Comparison of ENCODE assay signal across 1 cellular context in the genomic region with DNA sequence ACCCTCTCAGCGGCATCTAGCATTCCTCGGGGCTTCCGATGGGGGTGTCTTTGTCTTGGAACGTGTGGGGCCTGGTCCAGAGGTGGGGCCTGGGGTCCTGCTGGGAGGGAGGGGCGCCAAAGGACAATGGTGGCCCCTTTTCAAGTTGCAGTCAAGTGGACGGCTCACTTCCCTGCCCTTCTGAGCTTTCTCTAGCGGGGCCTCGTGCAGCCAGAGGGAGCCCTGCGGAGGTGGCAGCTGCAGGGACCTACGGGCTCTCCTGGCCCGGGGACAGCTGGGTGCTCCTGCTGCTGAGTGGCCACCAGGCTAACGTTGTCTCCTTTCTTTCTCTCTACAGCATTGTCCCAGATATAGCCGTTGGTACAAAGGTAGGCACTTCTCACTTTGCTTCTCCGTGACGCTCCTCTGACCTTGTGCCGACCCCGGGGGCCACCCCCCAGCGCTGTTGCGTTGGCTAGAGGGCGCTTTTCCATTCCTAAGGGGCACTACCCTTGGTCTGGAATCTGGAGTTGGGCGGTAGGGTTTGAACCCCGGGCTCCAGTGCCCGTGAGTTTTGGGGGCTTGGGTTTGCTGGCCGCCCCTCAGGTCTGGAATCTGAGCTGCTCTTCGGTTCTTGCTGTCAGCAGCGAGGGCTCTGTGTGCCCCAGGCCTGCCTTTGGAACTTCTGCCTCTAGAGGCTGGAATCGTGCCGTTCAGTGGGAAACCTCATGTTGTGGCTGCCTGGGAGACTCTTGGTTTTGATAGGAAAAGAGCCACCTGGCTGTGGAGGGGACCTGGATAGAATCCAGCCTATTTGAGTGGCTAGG.
TF ChIP-seq lines count a peak whose summit lies in the region.

No MANE protein-coding gene starts in this region.

TF ChIP-seq in K562, 482 proteins besides CTCF, POLR2A, EP300 and RAD21 (continued from another document and continues in another):
- TF ChIP-seq, protein P1, sequence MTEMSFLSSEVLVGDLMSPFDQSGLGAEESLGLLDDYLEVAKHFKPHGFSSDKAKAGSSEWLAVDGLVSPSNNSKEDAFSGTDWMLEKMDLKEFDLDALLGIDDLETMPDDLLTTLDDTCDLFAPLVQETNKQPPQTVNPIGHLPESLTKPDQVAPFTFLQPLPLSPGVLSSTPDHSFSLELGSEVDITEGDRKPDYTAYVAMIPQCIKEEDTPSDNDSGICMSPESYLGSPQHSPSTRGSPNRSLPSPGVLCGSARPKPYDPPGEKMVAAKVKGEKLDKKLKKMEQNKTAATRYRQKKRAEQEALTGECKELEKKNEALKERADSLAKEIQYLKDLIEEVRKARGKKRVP (CRISPR knock-in tag; IDR thresholded peaks at IDR 0.05): no peak
- TF ChIP-seq PHTF2 (CRISPR knock-in tag; IDR thresholded peaks at IDR 0.05) (no peak), ZFPM2 (CRISPR knock-in tag; IDR thresholded peaks at IDR 0.05) (no peak), PCBP2 (IDR thresholded peaks at IDR 0.05; ENCODE audit: low read depth, low read length, poor library complexity, severe bottlenecking) (no peak), NFE2L1 (tag; IDR thresholded peaks at IDR 0.05; ENCODE audit: borderline replicate concordance, low read depth) (no peak), MTF1 (CRISPR knock-in tag; IDR thresholded peaks at IDR 0.05; ENCODE audit: borderline replicate concordance) (no peak), SIN3A (IDR thresholded peaks at IDR 0.05; ENCODE audit: borderline replicate concordance in 2 of 2, control insufficient read depth in 1 of 2, low read depth in 2 of 2, low read length in 2 of 2) (peak; percentile 33 to 42; a peak in 1 of 4 replicates), CHD4 (IDR thresholded peaks at IDR 0.05; ENCODE audit: insufficient read depth, insufficient replicate concordance, low read depth, low read length, poor library complexity, severe bottlenecking) (no peak), HNRNPL (IDR thresholded peaks at IDR 0.05; ENCODE audit: low read depth, low read length) (no peak), XRCC4 (IDR thresholded peaks at IDR 0.05; ENCODE audit: extremely low read depth, insufficient read depth, insufficient read length) (no peak), BMI1 (IDR thresholded peaks at IDR 0.05; ENCODE audit: low read length) (no peak), JUNB (CRISPR knock-in tag; conservative IDR thresholded peaks at IDR 0.05) (no peak), SNRNP70 (optimal IDR thresholded peaks at IDR 0.05; ENCODE audit: low read depth, low read length) (peak; percentile 60), ZNF3 (CRISPR knock-in tag; IDR thresholded peaks at IDR 0.05) (no peak), HNRNPH1 (optimal IDR thresholded peaks at IDR 0.05; ENCODE audit: low read depth, low read length) (no peak), SAP30 (IDR thresholded peaks at IDR 0.05; ENCODE audit: borderline replicate concordance, insufficient read depth, low read depth, low read length, poor library complexity, severe bottlenecking) (peak; percentile 26), HMGN3 (IDR thresholded peaks at IDR 0.05; ENCODE audit: borderline replicate concordance, extremely low read depth, insufficient read length, low read depth, low read length) (no peak), MTA2 (IDR thresholded peaks at IDR 0.05; ENCODE audit: low read depth) (no peak), NUFIP1 (IDR thresholded peaks at IDR 0.05; ENCODE audit: partially characterized antibody) (no peak), ILK (tag; IDR thresholded peaks at IDR 0.05; ENCODE audit: borderline replicate concordance, low read depth) (no peak), MEIS2 (IDR thresholded peaks at IDR 0.05; ENCODE audit: partially characterized antibody) (no peak), FOXA1 (IDR thresholded peaks at IDR 0.05; ENCODE audit: borderline replicate concordance) (no peak), ZNF184 (CRISPR knock-in tag; IDR thresholded peaks at IDR 0.05) (no peak), NCOA1 (IDR thresholded peaks at IDR 0.05; ENCODE audit: low read depth) (no peak), GATA2 (CRISPR knock-in tag; IDR thresholded peaks at IDR 0.05) (no peak), ZNF224 (CRISPR knock-in tag; IDR thresholded peaks at IDR 0.05) (no peak), STAT5A (IDR thresholded peaks at IDR 0.05; ENCODE audit: borderline replicate concordance, low read length) (no peak), HCFC1 (IDR thresholded peaks at IDR 0.05; ENCODE audit: low read depth, low read length) (no peak)
- TF ChIP-seq, protein P2, sequence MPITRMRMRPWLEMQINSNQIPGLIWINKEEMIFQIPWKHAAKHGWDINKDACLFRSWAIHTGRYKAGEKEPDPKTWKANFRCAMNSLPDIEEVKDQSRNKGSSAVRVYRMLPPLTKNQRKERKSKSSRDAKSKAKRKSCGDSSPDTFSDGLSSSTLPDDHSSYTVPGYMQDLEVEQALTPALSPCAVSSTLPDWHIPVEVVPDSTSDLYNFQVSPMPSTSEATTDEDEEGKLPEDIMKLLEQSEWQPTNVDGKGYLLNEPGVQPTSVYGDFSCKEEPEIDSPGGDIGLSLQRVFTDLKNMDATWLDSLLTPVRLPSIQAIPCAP (CRISPR knock-in tag; IDR thresholded peaks at IDR 0.05; ENCODE audit: borderline replicate concordance): no peak
- TF ChIP-seq, protein P3, sequence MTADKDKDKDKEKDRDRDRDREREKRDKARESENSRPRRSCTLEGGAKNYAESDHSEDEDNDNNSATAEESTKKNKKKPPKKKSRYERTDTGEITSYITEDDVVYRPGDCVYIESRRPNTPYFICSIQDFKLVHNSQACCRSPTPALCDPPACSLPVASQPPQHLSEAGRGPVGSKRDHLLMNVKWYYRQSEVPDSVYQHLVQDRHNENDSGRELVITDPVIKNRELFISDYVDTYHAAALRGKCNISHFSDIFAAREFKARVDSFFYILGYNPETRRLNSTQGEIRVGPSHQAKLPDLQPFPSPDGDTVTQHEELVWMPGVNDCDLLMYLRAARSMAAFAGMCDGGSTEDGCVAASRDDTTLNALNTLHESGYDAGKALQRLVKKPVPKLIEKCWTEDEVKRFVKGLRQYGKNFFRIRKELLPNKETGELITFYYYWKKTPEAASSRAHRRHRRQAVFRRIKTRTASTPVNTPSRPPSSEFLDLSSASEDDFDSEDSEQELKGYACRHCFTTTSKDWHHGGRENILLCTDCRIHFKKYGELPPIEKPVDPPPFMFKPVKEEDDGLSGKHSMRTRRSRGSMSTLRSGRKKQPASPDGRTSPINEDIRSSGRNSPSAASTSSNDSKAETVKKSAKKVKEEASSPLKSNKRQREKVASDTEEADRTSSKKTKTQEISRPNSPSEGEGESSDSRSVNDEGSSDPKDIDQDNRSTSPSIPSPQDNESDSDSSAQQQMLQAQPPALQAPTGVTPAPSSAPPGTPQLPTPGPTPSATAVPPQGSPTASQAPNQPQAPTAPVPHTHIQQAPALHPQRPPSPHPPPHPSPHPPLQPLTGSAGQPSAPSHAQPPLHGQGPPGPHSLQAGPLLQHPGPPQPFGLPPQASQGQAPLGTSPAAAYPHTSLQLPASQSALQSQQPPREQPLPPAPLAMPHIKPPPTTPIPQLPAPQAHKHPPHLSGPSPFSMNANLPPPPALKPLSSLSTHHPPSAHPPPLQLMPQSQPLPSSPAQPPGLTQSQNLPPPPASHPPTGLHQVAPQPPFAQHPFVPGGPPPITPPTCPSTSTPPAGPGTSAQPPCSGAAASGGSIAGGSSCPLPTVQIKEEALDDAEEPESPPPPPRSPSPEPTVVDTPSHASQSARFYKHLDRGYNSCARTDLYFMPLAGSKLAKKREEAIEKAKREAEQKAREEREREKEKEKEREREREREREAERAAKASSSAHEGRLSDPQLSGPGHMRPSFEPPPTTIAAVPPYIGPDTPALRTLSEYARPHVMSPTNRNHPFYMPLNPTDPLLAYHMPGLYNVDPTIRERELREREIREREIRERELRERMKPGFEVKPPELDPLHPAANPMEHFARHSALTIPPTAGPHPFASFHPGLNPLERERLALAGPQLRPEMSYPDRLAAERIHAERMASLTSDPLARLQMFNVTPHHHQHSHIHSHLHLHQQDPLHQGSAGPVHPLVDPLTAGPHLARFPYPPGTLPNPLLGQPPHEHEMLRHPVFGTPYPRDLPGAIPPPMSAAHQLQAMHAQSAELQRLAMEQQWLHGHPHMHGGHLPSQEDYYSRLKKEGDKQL (CRISPR knock-in tag; IDR thresholded peaks at IDR 0.05; ENCODE audit: borderline replicate concordance): no peak
- TF ChIP-seq, protein P4, sequence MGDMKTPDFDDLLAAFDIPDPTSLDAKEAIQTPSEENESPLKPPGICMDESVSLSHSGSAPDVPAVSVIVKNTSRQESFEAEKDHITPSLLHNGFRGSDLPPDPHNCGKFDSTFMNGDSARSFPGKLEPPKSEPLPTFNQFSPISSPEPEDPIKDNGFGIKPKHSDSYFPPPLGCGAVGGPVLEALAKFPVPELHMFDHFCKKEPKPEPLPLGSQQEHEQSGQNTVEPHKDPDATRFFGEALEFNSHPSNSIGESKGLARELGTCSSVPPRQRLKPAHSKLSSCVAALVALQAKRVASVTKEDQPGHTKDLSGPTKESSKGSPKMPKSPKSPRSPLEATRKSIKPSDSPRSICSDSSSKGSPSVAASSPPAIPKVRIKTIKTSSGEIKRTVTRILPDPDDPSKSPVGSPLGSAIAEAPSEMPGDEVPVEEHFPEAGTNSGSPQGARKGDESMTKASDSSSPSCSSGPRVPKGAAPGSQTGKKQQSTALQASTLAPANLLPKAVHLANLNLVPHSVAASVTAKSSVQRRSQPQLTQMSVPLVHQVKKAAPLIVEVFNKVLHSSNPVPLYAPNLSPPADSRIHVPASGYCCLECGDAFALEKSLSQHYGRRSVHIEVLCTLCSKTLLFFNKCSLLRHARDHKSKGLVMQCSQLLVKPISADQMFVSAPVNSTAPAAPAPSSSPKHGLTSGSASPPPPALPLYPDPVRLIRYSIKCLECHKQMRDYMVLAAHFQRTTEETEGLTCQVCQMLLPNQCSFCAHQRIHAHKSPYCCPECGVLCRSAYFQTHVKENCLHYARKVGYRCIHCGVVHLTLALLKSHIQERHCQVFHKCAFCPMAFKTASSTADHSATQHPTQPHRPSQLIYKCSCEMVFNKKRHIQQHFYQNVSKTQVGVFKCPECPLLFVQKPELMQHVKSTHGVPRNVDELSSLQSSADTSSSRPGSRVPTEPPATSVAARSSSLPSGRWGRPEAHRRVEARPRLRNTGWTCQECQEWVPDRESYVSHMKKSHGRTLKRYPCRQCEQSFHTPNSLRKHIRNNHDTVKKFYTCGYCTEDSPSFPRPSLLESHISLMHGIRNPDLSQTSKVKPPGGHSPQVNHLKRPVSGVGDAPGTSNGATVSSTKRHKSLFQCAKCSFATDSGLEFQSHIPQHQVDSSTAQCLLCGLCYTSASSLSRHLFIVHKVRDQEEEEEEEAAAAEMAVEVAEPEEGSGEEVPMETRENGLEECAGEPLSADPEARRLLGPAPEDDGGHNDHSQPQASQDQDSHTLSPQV (IDR thresholded peaks at IDR 0.05): peak; percentile 48; the same call in 1 of the 2 replicates
- TF ChIP-seq, protein P5, sequence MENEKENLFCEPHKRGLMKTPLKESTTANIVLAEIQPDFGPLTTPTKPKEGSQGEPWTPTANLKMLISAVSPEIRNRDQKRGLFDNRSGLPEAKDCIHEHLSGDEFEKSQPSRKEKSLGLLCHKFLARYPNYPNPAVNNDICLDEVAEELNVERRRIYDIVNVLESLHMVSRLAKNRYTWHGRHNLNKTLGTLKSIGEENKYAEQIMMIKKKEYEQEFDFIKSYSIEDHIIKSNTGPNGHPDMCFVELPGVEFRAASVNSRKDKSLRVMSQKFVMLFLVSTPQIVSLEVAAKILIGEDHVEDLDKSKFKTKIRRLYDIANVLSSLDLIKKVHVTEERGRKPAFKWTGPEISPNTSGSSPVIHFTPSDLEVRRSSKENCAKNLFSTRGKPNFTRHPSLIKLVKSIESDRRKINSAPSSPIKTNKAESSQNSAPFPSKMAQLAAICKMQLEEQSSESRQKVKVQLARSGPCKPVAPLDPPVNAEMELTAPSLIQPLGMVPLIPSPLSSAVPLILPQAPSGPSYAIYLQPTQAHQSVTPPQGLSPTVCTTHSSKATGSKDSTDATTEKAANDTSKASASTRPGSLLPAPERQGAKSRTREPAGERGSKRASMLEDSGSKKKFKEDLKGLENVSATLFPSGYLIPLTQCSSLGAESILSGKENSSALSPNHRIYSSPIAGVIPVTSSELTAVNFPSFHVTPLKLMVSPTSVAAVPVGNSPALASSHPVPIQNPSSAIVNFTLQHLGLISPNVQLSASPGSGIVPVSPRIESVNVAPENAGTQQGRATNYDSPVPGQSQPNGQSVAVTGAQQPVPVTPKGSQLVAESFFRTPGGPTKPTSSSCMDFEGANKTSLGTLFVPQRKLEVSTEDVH (IDR thresholded peaks at IDR 0.05; ENCODE audit: low read depth, partially characterized antibody): no peak
- TF ChIP-seq, protein P6, sequence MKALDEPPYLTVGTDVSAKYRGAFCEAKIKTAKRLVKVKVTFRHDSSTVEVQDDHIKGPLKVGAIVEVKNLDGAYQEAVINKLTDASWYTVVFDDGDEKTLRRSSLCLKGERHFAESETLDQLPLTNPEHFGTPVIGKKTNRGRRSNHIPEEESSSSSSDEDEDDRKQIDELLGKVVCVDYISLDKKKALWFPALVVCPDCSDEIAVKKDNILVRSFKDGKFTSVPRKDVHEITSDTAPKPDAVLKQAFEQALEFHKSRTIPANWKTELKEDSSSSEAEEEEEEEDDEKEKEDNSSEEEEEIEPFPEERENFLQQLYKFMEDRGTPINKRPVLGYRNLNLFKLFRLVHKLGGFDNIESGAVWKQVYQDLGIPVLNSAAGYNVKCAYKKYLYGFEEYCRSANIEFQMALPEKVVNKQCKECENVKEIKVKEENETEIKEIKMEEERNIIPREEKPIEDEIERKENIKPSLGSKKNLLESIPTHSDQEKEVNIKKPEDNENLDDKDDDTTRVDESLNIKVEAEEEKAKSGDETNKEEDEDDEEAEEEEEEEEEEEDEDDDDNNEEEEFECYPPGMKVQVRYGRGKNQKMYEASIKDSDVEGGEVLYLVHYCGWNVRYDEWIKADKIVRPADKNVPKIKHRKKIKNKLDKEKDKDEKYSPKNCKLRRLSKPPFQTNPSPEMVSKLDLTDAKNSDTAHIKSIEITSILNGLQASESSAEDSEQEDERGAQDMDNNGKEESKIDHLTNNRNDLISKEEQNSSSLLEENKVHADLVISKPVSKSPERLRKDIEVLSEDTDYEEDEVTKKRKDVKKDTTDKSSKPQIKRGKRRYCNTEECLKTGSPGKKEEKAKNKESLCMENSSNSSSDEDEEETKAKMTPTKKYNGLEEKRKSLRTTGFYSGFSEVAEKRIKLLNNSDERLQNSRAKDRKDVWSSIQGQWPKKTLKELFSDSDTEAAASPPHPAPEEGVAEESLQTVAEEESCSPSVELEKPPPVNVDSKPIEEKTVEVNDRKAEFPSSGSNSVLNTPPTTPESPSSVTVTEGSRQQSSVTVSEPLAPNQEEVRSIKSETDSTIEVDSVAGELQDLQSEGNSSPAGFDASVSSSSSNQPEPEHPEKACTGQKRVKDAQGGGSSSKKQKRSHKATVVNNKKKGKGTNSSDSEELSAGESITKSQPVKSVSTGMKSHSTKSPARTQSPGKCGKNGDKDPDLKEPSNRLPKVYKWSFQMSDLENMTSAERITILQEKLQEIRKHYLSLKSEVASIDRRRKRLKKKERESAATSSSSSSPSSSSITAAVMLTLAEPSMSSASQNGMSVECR (CRISPR knock-in tag; IDR thresholded peaks at IDR 0.05): peak; percentile 34; the same call in 1 of the 2 replicates
- TF ChIP-seq, protein P7, sequence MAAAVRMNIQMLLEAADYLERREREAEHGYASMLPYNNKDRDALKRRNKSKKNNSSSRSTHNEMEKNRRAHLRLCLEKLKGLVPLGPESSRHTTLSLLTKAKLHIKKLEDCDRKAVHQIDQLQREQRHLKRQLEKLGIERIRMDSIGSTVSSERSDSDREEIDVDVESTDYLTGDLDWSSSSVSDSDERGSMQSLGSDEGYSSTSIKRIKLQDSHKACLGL (CRISPR knock-in tag; IDR thresholded peaks at IDR 0.05; ENCODE audit: borderline replicate concordance, poor library complexity, severe bottlenecking): no peak
